Comparison of ENCODE assay signal across 21 cellular contexts in the genomic region with DNA sequence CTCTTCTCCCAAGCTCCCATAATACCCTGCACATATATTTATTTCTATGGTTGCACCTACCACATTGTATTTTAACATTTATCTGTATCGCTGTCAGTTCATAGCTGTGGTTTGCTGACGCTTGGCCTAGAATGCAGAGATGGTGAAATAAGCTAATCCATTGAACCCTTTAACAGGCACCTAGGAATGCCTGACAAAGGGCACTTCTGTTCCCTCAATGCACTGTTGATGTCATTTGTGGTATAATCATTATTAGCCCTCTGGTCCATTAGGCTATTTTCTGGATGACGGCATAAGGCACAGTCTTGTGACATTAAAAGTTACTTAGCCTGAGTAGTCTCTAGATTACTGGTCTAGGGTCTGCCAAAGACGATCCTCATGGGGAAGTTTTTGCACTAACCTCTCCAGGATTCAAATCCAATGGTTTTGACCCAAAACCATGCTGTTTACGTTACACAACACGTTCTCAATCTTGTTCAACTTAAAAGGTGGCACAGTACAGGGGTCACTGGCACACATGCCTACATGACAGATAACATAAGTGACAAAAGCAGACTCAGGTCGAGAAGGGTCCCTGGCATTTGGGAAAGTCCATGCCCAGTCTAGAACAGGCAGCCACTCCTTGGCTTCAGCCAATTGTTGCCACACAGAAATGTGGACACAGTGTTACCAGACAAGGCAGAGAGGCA. TPM values are rescaled to one million over a fixed set of nuclear protein-coding genes. Genes with fewer than 3 reads are reported as not detected.
DNase-seq lines count a peak whose midpoint lies in the region; ATAC-seq and TF ChIP-seq lines count a peak whose summit lies in the region.
"Had no signal": no experiment of that assay in that cellular context is flagged by ENCODE, and none has a peak within 500 bp of the region (broad histone marks: within the 10 kb centered on the region; RNA-seq: fewer than 3 reads in every experiment).

No MANE protein-coding gene starts in this region.

- ATAC-seq in natural killer cell treated with Interleukin-12 subunit alpha and Interleukin-12 subunit beta and Interleukin-15 and Interleukin-18, amount 100 ng/mL, for 72 hours: no peak
- no peak for ATAC-seq in HG03565 (IDR thresholded peaks at IDR 0.05; ENCODE audit: unreplicated experiment)
- ATAC-seq: heart right ventricle, left ventricle myocardium superior had no signal

- CTCF ChIA-PET in CD8-positive, alpha-beta memory T cell (lab: Charles Lee): no interaction called here

- H3K36me3 Mint-ChIP-seq in activated CD4-positive, alpha-beta T cell treated with anti-CD3 and anti-CD28 coated beads, Interleukin-2, amount 10 ng/mL, durations not matched to agents 24 days and 14 days (ENCODE audit: low read depth): peaks cover 8% of the 10 kb centered on the region
- H3K36me3 Mint-ChIP-seq in CD8-positive, alpha-beta memory T cell: peaks cover 0 to 27% (median 0%) of the 10 kb centered on the region in 3 donors
- H3K36me3 Mint-ChIP-seq in activated naive CD8-positive, alpha-beta T cell: no peaks in the 10 kb centered on the region
- H3K36me3 Mint-ChIP-seq in natural killer cell treated with Interleukin-12 subunit alpha and Interleukin-12 subunit beta and Interleukin-15 and Interleukin-18, amount 100 ng/mL, for 72 hours: no peaks in the 10 kb centered on the region

- no peaks in the 10 kb centered on the region for H3K9me3 Mint-ChIP-seq in activated CD4-positive, alpha-beta T cell treated with anti-CD3 and anti-CD28 coated beads, Interleukin-2, amount 10 ng/mL, durations not matched to agents 24 days and 14 days
- H3K9me3 Mint-ChIP-seq in CD8-positive, alpha-beta memory T cell: no peaks in the 10 kb centered on the region
- H3K9me3 Mint-ChIP-seq in activated naive CD8-positive, alpha-beta T cell (ENCODE audit: low read depth): no peaks in the 10 kb centered on the region
- H3K9me3 Mint-ChIP-seq in natural killer cell treated with Interleukin-12 subunit alpha and Interleukin-12 subunit beta and Interleukin-15 and Interleukin-18, amount 100 ng/mL, for 72 hours: no peaks in the 10 kb centered on the region

- H3K4me1 ChIP-seq in CD8-positive, alpha-beta memory T cell (ENCODE audit: insufficient read depth, low read length): peaks cover 31% of the 10 kb centered on the region
- H3K4me1 ChIP-seq in Karpas-422 (ENCODE audit: low read length): peaks cover 27% of the 10 kb centered on the region
- H3K4me1 ChIP-seq in esophagus muscularis mucosa: peaks cover 28 to 34% (median 31%) of the 10 kb centered on the region in 4 donors

- no peak overlapping the region for H3K27ac ChIP-seq in CD8-positive, alpha-beta memory T cell (ENCODE audit: low read depth, low read length)
- H3K27ac ChIP-seq in Karpas-422 (ENCODE audit: low read length) (no peak overlapping the region), esophagus muscularis mucosa (replicated peaks in 1 of 4) (no peak overlapping the region)
- H3K27ac ChIP-seq: adrenal gland, SK-N-MC had no signal

- no peak overlapping the region for H3K27ac Mint-ChIP-seq in activated CD4-positive, alpha-beta T cell treated with anti-CD3 and anti-CD28 coated beads, Interleukin-2, amount 10 ng/mL, durations not matched to agents 24 days and 14 days
- peak overlapping the region; percentile 58 to 99 (median 94) for H3K27ac Mint-ChIP-seq in CD8-positive, alpha-beta memory T cell
- peak overlapping the region; percentile 86 for H3K27ac Mint-ChIP-seq in activated naive CD8-positive, alpha-beta T cell
- H3K27ac Mint-ChIP-seq in natural killer cell treated with Interleukin-12 subunit alpha and Interleukin-12 subunit beta and Interleukin-15 and Interleukin-18, amount 100 ng/mL, for 72 hours: peak overlapping the region; percentile 92 to 95

- H3K4me3 Mint-ChIP-seq in activated CD4-positive, alpha-beta T cell treated with anti-CD3 and anti-CD28 coated beads, Interleukin-2, amount 10 ng/mL, durations not matched to agents 24 days and 14 days: peak overlapping the region; percentile 97
- H3K4me3 Mint-ChIP-seq in CD8-positive, alpha-beta memory T cell: peak overlapping the region in 5 of 7 donors; percentile 85 to 99 (median 97)
- peak overlapping the region; percentile 17 for H3K4me3 Mint-ChIP-seq in activated naive CD8-positive, alpha-beta T cell
- H3K4me3 Mint-ChIP-seq in natural killer cell treated with Interleukin-12 subunit alpha and Interleukin-12 subunit beta and Interleukin-15 and Interleukin-18, amount 100 ng/mL, for 72 hours: no peak overlapping the region

- H3K4me3 ChIP-seq in CD8-positive, alpha-beta memory T cell (ENCODE audit: low read length): no peak overlapping the region
- H3K4me3 ChIP-seq in Karpas-422 (ENCODE audit: low read length) (no peak overlapping the region), esophagus muscularis mucosa (no peak overlapping the region)
- H3K4me3 ChIP-seq: adrenal gland, heart right ventricle, SK-N-MC, spleen had no signal

- TF ChIP-seq EP300 in esophagus muscularis mucosa (IDR thresholded peaks at IDR 0.05): no peak

- H3K9me3 ChIP-seq in CD8-positive, alpha-beta memory T cell (ENCODE audit: low read length): no peaks in the 10 kb centered on the region
- H3K9me3 ChIP-seq in Karpas-422 (ENCODE audit: low read length) (no peaks in the 10 kb centered on the region), esophagus muscularis mucosa (no peaks in the 10 kb centered on the region)
- H3K9me3 ChIP-seq: adrenal gland, BE2C, heart right ventricle, neutrophil, spleen had no signal

- H3K79me2 ChIP-seq in Karpas-422 (ENCODE audit: low read length): peaks cover 29% of the 10 kb centered on the region

- H3K4me2 ChIP-seq in Karpas-422 (ENCODE audit: low read depth, low read length, poor library complexity, severe bottlenecking): no peak overlapping the region

- POLR2A ChIA-PET in CD8-positive, alpha-beta memory T cell (lab: Charles Lee): no interaction called here

- no peak for TF ChIP-seq CTCF in esophagus muscularis mucosa (IDR thresholded peaks at IDR 0.05)

- no peak overlapping the region for H2AFZ ChIP-seq in Karpas-422 (ENCODE audit: low read length)

- H3K9me2 ChIP-seq in Karpas-422 (replicated peaks; ENCODE audit: insufficient read depth, low read length): no peaks in the 10 kb centered on the region

- H3K27me3 Mint-ChIP-seq in activated CD4-positive, alpha-beta T cell treated with anti-CD3 and anti-CD28 coated beads, Interleukin-2, amount 10 ng/mL, durations not matched to agents 24 days and 14 days: peaks cover 5% of the 10 kb centered on the region
- no peaks in the 10 kb centered on the region for H3K27me3 Mint-ChIP-seq in CD8-positive, alpha-beta memory T cell
- no peaks in the 10 kb centered on the region for H3K27me3 Mint-ChIP-seq in activated naive CD8-positive, alpha-beta T cell
- peaks cover 0 to 3% of the 10 kb centered on the region in 2 donors for H3K27me3 Mint-ChIP-seq in natural killer cell treated with Interleukin-12 subunit alpha and Interleukin-12 subunit beta and Interleukin-15 and Interleukin-18, amount 100 ng/mL, for 72 hours

- WGBS in esophagus muscularis mucosa: 82% methylated on average over 7 of the region's 7 CpGs

- H3K36me3 ChIP-seq in CD8-positive, alpha-beta memory T cell (ENCODE audit: insufficient read depth, low read length): no peaks in the 10 kb centered on the region
- H3K36me3 ChIP-seq in Karpas-422 (ENCODE audit: insufficient read depth, low read length): peaks cover 15% of the 10 kb centered on the region
- H3K36me3 ChIP-seq in esophagus muscularis mucosa: peaks cover 0 to 5% (median 0%) of the 10 kb centered on the region in 4 donors
- H3K36me3 ChIP-seq: adrenal gland had no signal

- peaks cover 25% of the 10 kb centered on the region for H4K20me1 ChIP-seq in Karpas-422 (ENCODE audit: insufficient read depth, low read depth, low read length)

- intact Hi-C loops in activated CD4-positive, alpha-beta T cell treated with anti-CD3 and anti-CD28 coated beads, Interleukin-2, amount 10 ng/mL, durations not matched to agents 24 days and 14 days (cut with micrococcal nuclease): loop anchor here (10.0 kb wide), 1 partner anchor 359 kb away; the partner anchor contains the start of gene SERINC3
- intact Hi-C loops in esophagus muscularis mucosa (cut with DNase I): loop anchor here (10.0 kb wide), 1 partner anchor 669 kb away; the partner anchor contains the start of gene OSER1

- H3K4me1 Mint-ChIP-seq in activated CD4-positive, alpha-beta T cell treated with anti-CD3 and anti-CD28 coated beads, Interleukin-2, amount 10 ng/mL, durations not matched to agents 24 days and 14 days: peaks cover 31% of the 10 kb centered on the region
- H3K4me1 Mint-ChIP-seq in CD8-positive, alpha-beta memory T cell: peaks cover 41 to 52% (median 41%) of the 10 kb centered on the region in 3 donors
- H3K4me1 Mint-ChIP-seq in activated naive CD8-positive, alpha-beta T cell (ENCODE audit: low read depth): peaks cover 39% of the 10 kb centered on the region
- H3K4me1 Mint-ChIP-seq in natural killer cell treated with Interleukin-12 subunit alpha and Interleukin-12 subunit beta and Interleukin-15 and Interleukin-18, amount 100 ng/mL, for 72 hours (ENCODE audit: low read depth in 2 of 2): peaks cover 28 to 34% of the 10 kb centered on the region in 2 donors

- no peaks in the 10 kb centered on the region for H3K27me3 ChIP-seq in CD8-positive, alpha-beta memory T cell (ENCODE audit: insufficient read depth, low read length, poor library complexity, severe bottlenecking)
- H3K27me3 ChIP-seq in Karpas-422 (ENCODE audit: low read length) (no peaks in the 10 kb centered on the region), esophagus muscularis mucosa (no peaks in the 10 kb centered on the region)
- H3K27me3 ChIP-seq: adrenal gland, BE2C, heart right ventricle, neutrophil, spleen had no signal

- no peak overlapping the region for H3K9ac ChIP-seq in Karpas-422 (ENCODE audit: low read length)

- no peak for TF ChIP-seq POLR2A in esophagus muscularis mucosa (IDR thresholded peaks at IDR 0.05; ENCODE audit: low read depth)

- no peak for DNase-seq in activated CD4-positive, alpha-beta T cell treated with anti-CD3 and anti-CD28 coated beads, Interleukin-2, amount 10 ng/mL, durations not matched to agents 24 days and 14 days
- DNase-seq in activated CD4-positive, alpha-beta T cell treated with anti-CD3 and anti-CD28 coated beads for 48 hours: no peak
- no peak for DNase-seq in CD8-positive, alpha-beta memory T cell
- DNase-seq in natural killer cell treated with Interleukin-12 subunit alpha and Interleukin-12 subunit beta and Interleukin-15 and Interleukin-18, amount 100 ng/mL, for 72 hours (ENCODE audit: low spot score): no peak
- DNase-seq in Karpas-422 (no peak), esophagus muscularis mucosa (ENCODE audit: extremely low spot score) (no peak)
- DNase-seq: activated CD4-positive, CD25-positive, alpha-beta regulatory T cell treated with anti-CD3 and anti-CD28 coated beads, Interleukin-2, amount 50 U/mL, for 72 hours; activated CD8-positive, alpha-beta memory T cell treated with anti-CD3 and anti-CD28 coated beads, Interleukin-2, amount 50 U/mL, for 4 hours; adrenal gland; BE2C; heart right ventricle; left ventricle myocardium superior; midbrain; NCI-H510A treated with DMSO at 0.1 percent for 48 hours; NK-92 treated with Interleukin-12 subunit alpha and Interleukin-12 subunit beta, amount 100 ng/mL, for 24 hours; spleen; stimulated activated CD4-positive, alpha-beta T cell treated with anti-CD3 and anti-CD28 coated beads, Interleukin-4, amount 100 ng/mL, for 4 hours had no signal

RNA-seq across cellular contexts. Expression of gene YWHAB, which starts 2.1 kb away (rescaled TPM):
- total RNA-seq in activated CD4-positive, alpha-beta T cell treated with anti-CD3 and anti-CD28 coated beads, Interleukin-2, amount 10 ng/mL, durations not matched to agents 24 days and 14 days: 241 and 243 TPM in 2 replicates
- 100 to 1,000 TPM; 275 to 276 TPM for total RNA-seq in CD8-positive, alpha-beta memory T cell
- 661 TPM for polyA plus RNA-seq in CD8-positive, alpha-beta memory T cell
- 100 to 1,000 TPM; 189 to 283 TPM for total RNA-seq in natural killer cell treated with Interleukin-12 subunit alpha and Interleukin-12 subunit beta and Interleukin-15 and Interleukin-18, amount 100 ng/mL, for 72 hours
- total RNA-seq in Karpas-422 (2014; rRNA removed; shearing (Covaris generic); ENCODE audit: low replicate concordance): 56.1 and 92.1 TPM in 2 replicates
- total RNA-seq in esophagus muscularis mucosa: 100 to 1,000 TPM; 121 to 140 (median 130) TPM

RNA-seq across cellular contexts. Expression of gene PABPC1L, which starts 26.5 kb away (rescaled TPM):
- total RNA-seq in activated CD4-positive, alpha-beta T cell treated with anti-CD3 and anti-CD28 coated beads, Interleukin-2, amount 10 ng/mL, durations not matched to agents 24 days and 14 days: 96.9 and 103 TPM in 2 replicates
- total RNA-seq in CD8-positive, alpha-beta memory T cell: 10 to 100 TPM; 61.1 to 61.4 TPM
- 1.3 TPM for polyA plus RNA-seq in CD8-positive, alpha-beta memory T cell
- 100 to 1,000 TPM in 1 of 2 donors, 10 to 100 TPM in 1; 58.2 to 113 TPM for total RNA-seq in natural killer cell treated with Interleukin-12 subunit alpha and Interleukin-12 subunit beta and Interleukin-15 and Interleukin-18, amount 100 ng/mL, for 72 hours
- 68.3 and 81.0 TPM in 2 replicates for total RNA-seq in Karpas-422 (2014; rRNA removed; shearing (Covaris generic); ENCODE audit: low replicate concordance)
- 1 to 10 TPM; 2.0 to 5.9 (median 2.9) TPM for total RNA-seq in esophagus muscularis mucosa

Comparison
In these comparisons a context has a peak if more than half of its experiments do, and no peak if none do; other contexts are left out.
1. RNA of gene PABPC1L, which starts 26.5 kb away (total RNA-seq): 58.2 to 113 TPM in natural killer cell treated with Interleukin-12 subunit alpha and Interleukin-12 subunit beta and Interleukin-15 and Interleukin-18, amount 100 ng/mL, for 72 hours, 96.9 to 103 TPM in activated CD4-positive, alpha-beta T cell treated with anti-CD3 and anti-CD28 coated beads, Interleukin-2, amount 10 ng/mL, durations not matched to agents 24 days and 14 days, 68.3 to 81.0 TPM in Karpas-422 and 61.1 to 61.4 TPM in CD8-positive, alpha-beta memory T cell; 2.0 to 5.9 TPM in esophagus muscularis mucosa; every median in the first group is over 4 times any median in the second.